40 cellular contexts compared by ENCODE assay signal in the genomic region with DNA sequence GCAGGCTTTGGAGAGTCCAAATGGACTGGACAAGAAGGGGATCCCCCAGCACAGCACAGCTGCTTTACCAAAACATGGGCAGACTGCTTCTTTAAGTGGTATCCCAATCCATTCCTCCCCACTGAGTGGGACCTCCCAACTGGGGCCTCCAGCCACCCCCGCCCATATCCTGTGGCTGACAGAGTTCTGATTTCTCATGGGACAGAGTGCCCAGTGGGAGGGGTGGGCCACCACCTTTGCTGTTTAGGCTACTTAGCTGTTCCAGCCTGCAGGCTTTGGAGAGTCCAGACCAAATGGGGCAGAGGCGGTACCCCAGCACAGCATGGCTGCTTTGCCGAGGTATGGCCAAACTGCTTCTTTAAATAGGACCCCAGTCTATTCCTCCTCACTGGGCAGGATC. TPM values are rescaled to one million over a fixed set of nuclear protein-coding genes. Genes with fewer than 3 reads are reported as not detected.
"Had no signal": no experiment of that assay in that cellular context is flagged by ENCODE, and none has a peak within 500 bp of the region (broad histone marks: within the 10 kb centered on the region; RNA-seq: fewer than 3 reads in every experiment).

No MANE protein-coding gene starts in this region.

- H3K4me3 ChIP-seq: adrenal gland, ascending aorta, cardiac muscle cell had no signal

- H3K4me1 ChIP-seq: adrenal gland, ascending aorta had no signal

- H3K4me3 Mint-ChIP-seq: activated B cell treated with CpG ODN at 0.5 μM for 24 hours; activated CD4-positive, alpha-beta memory T cell treated with anti-CD3 and anti-CD28 coated beads for 36 hours; activated CD4-positive, alpha-beta T cell treated with anti-CD3 and anti-CD28 coated beads, Interleukin-2, amount 10 ng/mL, durations not matched to agents 24 days and 14 days; activated CD8-positive, alpha-beta T cell treated with anti-CD3 and anti-CD28 coated beads for 36 hours; activated naive CD4-positive, alpha-beta T cell treated with anti-CD3 and anti-CD28 coated beads for 36 hours; activated naive CD8-positive, alpha-beta T cell treated with anti-CD3 and anti-CD28 coated beads, Interleukin-2, amount 10 ng/mL, durations not matched to agents 7 days and 5 days; activated T-cell treated with anti-CD3 and anti-CD28 coated beads, Interleukin-2, amount 50 U/mL, for 4 hours; activated T-cell treated with anti-CD3 and anti-CD28 coated beads, Interleukin-2, amount 50 U/mL, for 72 hours; activated T-helper 1 cell treated with anti-CD3 and anti-CD28 coated beads, Interleukin-12 subunit alpha, Interleukin-12 subunit beta, Interleukin-2, Interleukin-4 antibody, amounts not matched to agents 30 ng/mL and 10 ng/mL and 1 ng/mL, durations not matched to agents 14 hours and 24 hours and 36 hours; activated T-helper 17 cell treated with anti-CD3 and anti-CD28 coated beads, Interleukin-2, amount 50 U/mL, for 72 hours; brain; central memory CD8-positive, alpha-beta T cell; T-helper 1 cell treated with Interleukin-12 subunit alpha and Interleukin-12 subunit beta and Interleukin-4 antibody, amounts not matched to agents 30 μg/mL and 1 μg/mL, for 36 hours; T-helper 2 cell treated with Interferon-gamma antibody and Interleukin-4, amounts not matched to agents 5 μg/mL and 100 μg/mL, for 36 hours had no signal

- H3K4me1 Mint-ChIP-seq: activated B cell treated with CpG ODN at 0.5 μM for 24 hours; activated CD4-positive, alpha-beta T cell treated with anti-CD3 and anti-CD28 coated beads, Interleukin-2, amount 10 ng/mL, durations not matched to agents 24 days and 14 days; activated naive CD8-positive, alpha-beta T cell treated with anti-CD3 and anti-CD28 coated beads, Interleukin-2, amount 10 ng/mL, durations not matched to agents 7 days and 5 days; activated T-helper 17 cell treated with anti-CD3 and anti-CD28 coated beads, Interleukin-2, amount 50 U/mL, for 72 hours; brain; central memory CD8-positive, alpha-beta T cell had no signal

- FAIRE-seq: bronchial epithelial cell, TTC549 had no signal

- H3K27me3 ChIP-seq: adrenal gland, ascending aorta, cardiac muscle cell had no signal

- H3K27ac ChIP-seq: adrenal gland, ascending aorta, cardiac muscle cell, VCaP had no signal

- H3K36me3 ChIP-seq: adrenal gland, ascending aorta, cardiac muscle cell had no signal

- H3K9me3 Mint-ChIP-seq: activated CD4-positive, alpha-beta T cell treated with anti-CD3 and anti-CD28 coated beads, Interleukin-2, amount 10 ng/mL, durations not matched to agents 24 days and 14 days; activated CD8-positive, alpha-beta T cell treated with anti-CD3 and anti-CD28 coated beads for 36 hours; activated naive CD8-positive, alpha-beta T cell treated with anti-CD3 and anti-CD28 coated beads, Interleukin-2, amount 10 ng/mL, durations not matched to agents 7 days and 5 days; activated T-helper 1 cell treated with anti-CD3 and anti-CD28 coated beads, Interleukin-12 subunit alpha, Interleukin-12 subunit beta, Interleukin-2, Interleukin-4 antibody, amounts not matched to agents 30 ng/mL and 10 ng/mL and 1 ng/mL, durations not matched to agents 14 hours and 24 hours and 36 hours; activated T-helper 17 cell treated with anti-CD3 and anti-CD28 coated beads, Interleukin-2, amount 50 U/mL, for 72 hours; T-helper 1 cell treated with Interleukin-12 subunit alpha and Interleukin-12 subunit beta and Interleukin-4 antibody, amounts not matched to agents 30 μg/mL and 1 μg/mL, for 36 hours; T-helper 2 cell treated with Interferon-gamma antibody and Interleukin-4, amounts not matched to agents 5 μg/mL and 100 μg/mL, for 36 hours had no signal

- H3K36me3 Mint-ChIP-seq: activated CD4-positive, alpha-beta memory T cell treated with anti-CD3 and anti-CD28 coated beads for 36 hours; activated naive CD8-positive, alpha-beta T cell treated with anti-CD3 and anti-CD28 coated beads, Interleukin-2, amount 10 ng/mL, durations not matched to agents 7 days and 5 days; brain had no signal

- H3K27me3 Mint-ChIP-seq: activated CD4-positive, alpha-beta T cell treated with anti-CD3 and anti-CD28 coated beads, Interleukin-2, amount 10 ng/mL, durations not matched to agents 24 days and 14 days; activated CD8-positive, alpha-beta T cell treated with anti-CD3 and anti-CD28 coated beads for 36 hours; brain had no signal

- DNase-seq: activated B cell treated with CpG ODN at 0.5 μM for 24 hours; activated CD4-positive, alpha-beta memory T cell treated with anti-CD3 and anti-CD28 coated beads for 36 hours; activated CD4-positive, alpha-beta T cell treated with anti-CD3 and anti-CD28 coated beads for 4 hours; activated CD4-positive, alpha-beta T cell treated with anti-CD3 and anti-CD28 coated beads, Interleukin-2, amount 10 ng/mL, durations not matched to agents 24 days and 14 days; activated CD4-positive, alpha-beta T cell treated with anti-CD3 and anti-CD28 coated beads, Interleukin-2, amount 50 U/mL, for 1 hour; activated CD4-positive, alpha-beta T cell treated with anti-CD3 and anti-CD28 coated beads, Interleukin-2, amount 50 U/mL, for 4 hours; activated CD4-positive, CD25-positive, alpha-beta regulatory T cell treated with anti-CD3 and anti-CD28 coated beads, Interleukin-2, amount 50 U/mL, for 72 hours; activated CD8-positive, alpha-beta memory T cell treated with anti-CD3 and anti-CD28 coated beads, Interleukin-2, amount 50 U/mL, for 4 hours; activated CD8-positive, alpha-beta T cell treated with anti-CD3 and anti-CD28 coated beads for 36 hours; activated effector memory CD4-positive, alpha-beta T cell treated with anti-CD3 and anti-CD28 coated beads, Interleukin-2, amount 50 U/mL, for 16 hours; activated gamma-delta T cell treated with Interleukin-2 at 50 U/mL for 16 hours; activated naive CD4-positive, alpha-beta T cell; activated naive CD4-positive, alpha-beta T cell treated with anti-CD3 and anti-CD28 coated beads for 36 hours; activated naive CD4-positive, alpha-beta T cell treated with anti-CD3 and anti-CD28 coated beads, Interleukin-2, amount 50 U/mL, for 16 hours; activated naive CD8-positive, alpha-beta T cell treated with anti-CD3 and anti-CD28 coated beads, Interleukin-2, amount 10 ng/mL, durations not matched to agents 7 days and 5 days; activated T-cell treated with anti-CD3 and anti-CD28 coated beads for 4 hours; activated T-cell treated with anti-CD3 and anti-CD28 coated beads, Interleukin-2, amount 50 U/mL, for 1 hour; activated T-cell treated with anti-CD3 and anti-CD28 coated beads, Interleukin-2, amount 50 U/mL, for 4 hours; activated T-cell treated with anti-CD3 and anti-CD28 coated beads, Interleukin-2, amount 50 U/mL, for 72 hours; adrenal gland; amniotic stem cell; caudate nucleus; cerebellar nuclear complex; SW 1271; T-helper 1 cell; T-helper 2 cell; T-helper 9 cell had no signal

- H3K9me3 ChIP-seq: adrenal gland had no signal

- H3K27ac Mint-ChIP-seq: activated B cell treated with CpG ODN at 0.5 μM for 24 hours; activated CD4-positive, alpha-beta memory T cell treated with anti-CD3 and anti-CD28 coated beads for 36 hours; activated CD4-positive, alpha-beta T cell treated with anti-CD3 and anti-CD28 coated beads, Interleukin-2, amount 10 ng/mL, durations not matched to agents 24 days and 14 days; activated CD8-positive, alpha-beta T cell treated with anti-CD3 and anti-CD28 coated beads for 36 hours; activated naive CD4-positive, alpha-beta T cell treated with anti-CD3 and anti-CD28 coated beads for 36 hours; activated naive CD4-positive, alpha-beta T cell treated with anti-CD3 and anti-CD28 coated beads, Interleukin-2, amount 50 U/mL, for 72 hours; activated naive CD8-positive, alpha-beta T cell treated with anti-CD3 and anti-CD28 coated beads, Interleukin-2, amount 10 ng/mL, durations not matched to agents 7 days and 5 days; activated T-cell treated with anti-CD3 and anti-CD28 coated beads, Interleukin-2, amount 50 U/mL, for 72 hours; activated T-helper 1 cell treated with anti-CD3 and anti-CD28 coated beads, Interleukin-12 subunit alpha, Interleukin-12 subunit beta, Interleukin-2, Interleukin-4 antibody, amounts not matched to agents 30 ng/mL and 10 ng/mL and 1 ng/mL, durations not matched to agents 14 hours and 24 hours and 36 hours; activated T-helper 17 cell treated with anti-CD3 and anti-CD28 coated beads, Interleukin-2, amount 50 U/mL, for 72 hours; brain; T-helper 1 cell treated with Interleukin-12 subunit alpha and Interleukin-12 subunit beta and Interleukin-4 antibody, amounts not matched to agents 30 μg/mL and 1 μg/mL, for 36 hours; T-helper 2 cell treated with Interferon-gamma antibody and Interleukin-4, amounts not matched to agents 5 μg/mL and 100 μg/mL, for 36 hours had no signal

- ATAC-seq: activated CD8-positive, alpha-beta T cell treated with anti-CD3 and anti-CD28 coated beads for 36 hours; activated naive CD4-positive, alpha-beta T cell treated with anti-CD3 and anti-CD28 coated beads, Interleukin-2, amount 50 U/mL, for 72 hours; activated T-cell treated with anti-CD3 and anti-CD28 coated beads, Interleukin-2, amount 50 U/mL, for 4 hours; activated T-cell treated with anti-CD3 and anti-CD28 coated beads, Interleukin-2, amount 50 U/mL, for 72 hours; activated T-helper 17 cell treated with anti-CD3 and anti-CD28 coated beads, Interleukin-2, amount 50 U/mL, for 72 hours had no signal

RNA-seq across cellular contexts. Expression of a gene that starts 26.9 kb away (rescaled TPM):
- total RNA-seq: activated B cell treated with CpG ODN at 0.5 μM for 24 hours; activated CD4-positive, alpha-beta memory T cell treated with anti-CD3 and anti-CD28 coated beads for 36 hours; activated CD4-positive, alpha-beta T cell treated with anti-CD3 and anti-CD28 coated beads, Interleukin-2, amount 10 ng/mL, durations not matched to agents 24 days and 14 days; activated CD8-positive, alpha-beta memory T cell treated with anti-CD3 and anti-CD28 coated beads for 36 hours; activated CD8-positive, alpha-beta T cell treated with anti-CD3 and anti-CD28 coated beads for 36 hours; activated naive CD4-positive, alpha-beta T cell treated with anti-CD3 and anti-CD28 coated beads for 36 hours; activated naive CD4-positive, alpha-beta T cell treated with anti-CD3 and anti-CD28 coated beads, Interleukin-2, amount 50 U/mL, for 72 hours; activated naive CD8-positive, alpha-beta T cell treated with anti-CD3 and anti-CD28 coated beads, Interleukin-2, amount 10 ng/mL, durations not matched to agents 7 days and 5 days; activated T-cell treated with anti-CD3 and anti-CD28 coated beads, Interleukin-2, amount 50 U/mL, for 4 hours; activated T-cell treated with anti-CD3 and anti-CD28 coated beads, Interleukin-2, amount 50 U/mL, for 72 hours; activated T-helper 1 cell treated with anti-CD3 and anti-CD28 coated beads, Interleukin-12 subunit alpha, Interleukin-12 subunit beta, Interleukin-2, Interleukin-4 antibody, amounts not matched to agents 30 ng/mL and 10 ng/mL and 1 ng/mL, durations not matched to agents 14 hours and 24 hours and 36 hours; activated T-helper 17 cell treated with anti-CD3 and anti-CD28 coated beads, Interleukin-2, amount 50 U/mL, for 72 hours; ascending aorta; bronchial epithelial cell had no signal
